In genomic region chr14:68814376-68815287, GRCh38 we compare ENCODE assay signal across 8 cellular contexts. TPM values are rescaled to one million over a fixed set of nuclear protein-coding genes. Genes with fewer than 3 reads are reported as not detected.
A peak's percentile ranks its signal among the peaks of the same experiment; 100 is the strongest.
DNase-seq lines count a peak whose midpoint lies in the region; ATAC-seq and TF ChIP-seq lines count a peak whose summit lies in the region.

No MANE protein-coding gene starts in this region.

- CTCF ChIA-PET in MCF 10A (lab: Yijun Ruan, JAX) = interaction anchor here (0.5 to 6.9 kb wide), 14 partner anchors 8 to 895 kb away, joined by 3 to 128 read pairs (median 8); no protein-coding TSS in a partner anchor

- intact Hi-C loops in MCF 10A (cut with micrococcal nuclease) = loop anchor here (5.0 kb wide), 1 partner anchor 672 kb away; no protein-coding TSS in a partner anchor

- no peaks in the 10 kb centered on the region for H3K9me3 Mint-ChIP-seq in MCF 10A (ENCODE audit: unreplicated experiment)
- H3K9me3 Mint-ChIP-seq in stimulated activated effector memory CD8-positive, alpha-beta T cell treated with anti-CD3 and anti-CD28 coated beads, Interleukin-12 subunit alpha, Interleukin-12 subunit beta, amount 100 ng/mL, for 72 hours = no peaks in the 10 kb centered on the region

- H3K27ac Mint-ChIP-seq in MCF 10A (ENCODE audit: low read depth, unreplicated experiment) = peak overlapping the region; percentile 88
- peak overlapping the region; percentile 93 for H3K27ac Mint-ChIP-seq in stimulated activated effector memory CD8-positive, alpha-beta T cell treated with anti-CD3 and anti-CD28 coated beads, Interleukin-12 subunit alpha, Interleukin-12 subunit beta, amount 100 ng/mL, for 72 hours

- H3K4me3 Mint-ChIP-seq in MCF 10A (ENCODE audit: unreplicated experiment) = peak overlapping the region; percentile 49
- H3K4me3 Mint-ChIP-seq in stimulated activated effector memory CD8-positive, alpha-beta T cell treated with anti-CD3 and anti-CD28 coated beads, Interleukin-12 subunit alpha, Interleukin-12 subunit beta, amount 100 ng/mL, for 72 hours = peak overlapping the region; percentile 76

- no peaks in the 10 kb centered on the region for H3K27me3 Mint-ChIP-seq in MCF 10A (ENCODE audit: insufficient read depth, unreplicated experiment)

- POLR2A ChIA-PET in MCF 10A (lab: Yijun Ruan, JAX) = interaction anchor here (0.6 to 7.6 kb wide), 15 partner anchors 12 to 929 kb away, joined by 3 to 90 read pairs (median 4); partner anchors contain the start of gene ZFP36L1

- ATAC-seq in activated CD4-positive, CD25-positive, alpha-beta regulatory T cell treated with anti-CD3 and anti-CD28 coated beads, Interleukin-2, amount 50 U/mL, for 24 hours = peak; percentile 22 to 25
- ATAC-seq in HG02981 (IDR thresholded peaks at IDR 0.05; ENCODE audit: unreplicated experiment) (peak; percentile 48), SK-N-SH treated with all-trans-retinoic acid at 6 μM for 48 hours (peak; percentile 16)
- peak; percentile 4 for ATAC-seq in stimulated activated effector memory CD8-positive, alpha-beta T cell treated with anti-CD3 and anti-CD28 coated beads, Interleukin-12 subunit alpha, Interleukin-12 subunit beta, amount 100 ng/mL, for 72 hours

- peaks cover 20% of the 10 kb centered on the region for H3K4me1 Mint-ChIP-seq in MCF 10A (ENCODE audit: insufficient read depth, unreplicated experiment)
- H3K4me1 Mint-ChIP-seq in stimulated activated effector memory CD8-positive, alpha-beta T cell treated with anti-CD3 and anti-CD28 coated beads, Interleukin-12 subunit alpha, Interleukin-12 subunit beta, amount 100 ng/mL, for 72 hours = peaks cover 74% of the 10 kb centered on the region

- no peak for DNase-seq in activated CD4-positive, CD25-positive, alpha-beta regulatory T cell treated with anti-CD3 and anti-CD28 coated beads, Interleukin-2, amount 50 U/mL, for 72 hours
- DNase-seq in MCF 10A (ENCODE audit: unreplicated experiment) = no peak
- DNase-seq in kidney glomerular epithelial cell (lab: John Stamatoyannopoulos, UW) = peak; percentile 95
- peak in 1 of 2 donors; percentile 65 for DNase-seq in stimulated activated effector memory CD8-positive, alpha-beta T cell treated with anti-CD3 and anti-CD28 coated beads, Interleukin-12 subunit alpha, Interleukin-12 subunit beta, amount 100 ng/mL, for 72 hours (ENCODE audit: low spot score in 2 of 2)
- no peak for DNase-seq in NCI-H524 (lab: John Stamatoyannopoulos, UW)

- BruUV-seq in MCF 10A (replicated peaks; lab: Mats Ljungman, UMichigan) = no TSS peak

- TF ChIP-seq CTCF in MCF 10A (IDR thresholded peaks at IDR 0.05; ENCODE audit: unreplicated experiment) = no peak

- peaks cover 6% of the 10 kb centered on the region for H3K36me3 Mint-ChIP-seq in MCF 10A (ENCODE audit: insufficient read depth, unreplicated experiment)
- no peaks in the 10 kb centered on the region for H3K36me3 Mint-ChIP-seq in stimulated activated effector memory CD8-positive, alpha-beta T cell treated with anti-CD3 and anti-CD28 coated beads, Interleukin-12 subunit alpha, Interleukin-12 subunit beta, amount 100 ng/mL, for 72 hours

TF ChIP-seq in SK-N-SH treated with all-trans-retinoic acid at 6 μM for 48 hours, 23 proteins besides CTCF, POLR2A, EP300 and RAD21:
- no peak for TF ChIP-seq ZC3H10 (CRISPR knock-in tag; IDR thresholded peaks at IDR 0.05)
- TF ChIP-seq GLIS3 (CRISPR knock-in tag; IDR thresholded peaks at IDR 0.05) = no peak
- TF ChIP-seq ISL1 (CRISPR knock-in tag; IDR thresholded peaks at IDR 0.05) = no peak
- no peak for TF ChIP-seq CSDC2 (CRISPR knock-in tag; IDR thresholded peaks at IDR 0.05)
- no peak for TF ChIP-seq ZNF70 (CRISPR knock-in tag; IDR thresholded peaks at IDR 0.05)
- TF ChIP-seq CREB5 (CRISPR knock-in tag; IDR thresholded peaks at IDR 0.05; ENCODE audit: low read depth) = no peak
- no peak for TF ChIP-seq ARNTL (CRISPR knock-in tag; IDR thresholded peaks at IDR 0.05; ENCODE audit: borderline replicate concordance, low read depth)
- TF ChIP-seq TCF4 (CRISPR knock-in tag; IDR thresholded peaks at IDR 0.05; ENCODE audit: borderline replicate concordance) = no peak
TF ChIP-seq in SK-N-SH treated with all-trans-retinoic acid at 6 μM for 48 hours: peak in this region for 0.

RNA-seq across cellular contexts. Expression of gene ZFP36L1, which starts 21.8 kb away (rescaled TPM):
- total RNA-seq in MCF 10A (2022) = 376 and 426 TPM in 2 replicates
